In genomic region chr14:25658988-25659387, GRCh38 we compare ENCODE assay signal across 21 cellular contexts.
"Had no signal": no experiment of that assay in that cellular context is flagged by ENCODE, and none has a peak within 500 bp of the region (broad histone marks: within the 10 kb centered on the region; RNA-seq: fewer than 3 reads in every experiment).

No MANE protein-coding gene starts in this region.

- H3K4me1 ChIP-seq: gastroesophageal sphincter, heart right ventricle, lower lobe of right lung, right lobe of liver, tibial artery had no signal

- H3K36me3 ChIP-seq: gastroesophageal sphincter, heart right ventricle, lower lobe of right lung, right lobe of liver, tibial artery had no signal

- H3K27ac ChIP-seq: epithelial cell of prostate, gastroesophageal sphincter, heart right ventricle, lower lobe of right lung, right lobe of liver, skin epidermis, tibial artery had no signal

- H3K4me3 ChIP-seq: gastroesophageal sphincter, heart right ventricle, lower lobe of right lung, right lobe of liver, skin epidermis, tibial artery had no signal

- DNase-seq: activated CD4-positive, alpha-beta T cell treated with anti-CD3 and anti-CD28 coated beads, Interleukin-2, amount 10 ng/mL, durations not matched to agents 7 days and 5 days; activated CD8-positive, alpha-beta memory T cell treated with anti-CD3 and anti-CD28 coated beads, Interleukin-2, amount 10 ng/mL, durations not matched to agents 7 days and 5 days; activated CD8-positive, alpha-beta T cell treated with anti-CD3 and anti-CD28 coated beads for 36 hours; activated effector memory CD4-positive, alpha-beta T cell treated with anti-CD3 and anti-CD28 coated beads, Interleukin-2, amount 50 U/mL, for 16 hours; activated naive CD4-positive, alpha-beta T cell treated with anti-CD3 and anti-CD28 coated beads, Interleukin-2, amount 10 ng/mL, durations not matched to agents 7 days and 5 days; activated naive CD8-positive, alpha-beta T cell treated with anti-CD3 and anti-CD28 coated beads, Interleukin-2, amount 50 U/mL, for 24 hours; activated T-cell treated with anti-CD3 and anti-CD28 coated beads for 4 hours; cerebellar nuclear complex; cortex of kidney; heart right ventricle; kidney; lower lobe of right lung; naive thymus-derived CD4-positive, alpha-beta T cell; occipital lobe; right lobe of liver; stimulated activated CD4-positive, alpha-beta T cell treated with anti-CD3 and anti-CD28 coated beads, Interleukin-1b, Interleukin-23, amount 100 ng/mL, for 48 hours; substantia nigra; tibial artery had no signal

- H3K9me3 ChIP-seq: gastroesophageal sphincter, lower lobe of right lung, right lobe of liver, tibial artery had no signal

- H3K27me3 ChIP-seq: gastroesophageal sphincter, heart right ventricle, right lobe of liver, tibial artery had no signal
